In the genomic region with DNA sequence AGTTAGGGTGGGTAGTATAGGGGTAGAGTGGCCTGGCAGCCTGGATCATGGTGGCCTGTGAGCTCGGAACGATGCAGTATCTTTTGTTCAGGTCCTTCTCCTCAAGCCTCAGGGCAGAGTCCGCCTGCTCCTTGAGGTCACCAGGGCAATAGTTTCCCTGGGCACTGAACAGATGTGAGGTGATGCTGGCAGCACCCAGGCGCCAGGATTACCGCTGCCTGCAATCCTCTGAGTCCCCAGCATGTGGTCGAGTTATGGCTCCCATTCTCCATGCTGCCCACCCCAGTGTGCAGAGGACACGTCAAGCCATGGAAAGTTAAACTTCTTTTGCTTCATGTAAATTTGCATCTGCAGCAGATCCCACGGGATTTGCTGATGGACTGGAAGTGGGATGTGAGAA, we compare ENCODE assay signal across 17 cellular contexts. TPM values are rescaled to one million over a fixed set of nuclear protein-coding genes. Genes with fewer than 3 reads are reported as not detected.
DNase-seq lines count a peak whose midpoint lies in the region; ATAC-seq and TF ChIP-seq lines count a peak whose summit lies in the region.
"Had no signal": no experiment of that assay in that cellular context is flagged by ENCODE, and none has a peak within 500 bp of the region (broad histone marks: within the 10 kb centered on the region; RNA-seq: fewer than 3 reads in every experiment).

No MANE protein-coding gene starts in this region.

- no peaks in the 10 kb centered on the region for H3K27me3 ChIP-seq in IMR-90 (ENCODE audit: control insufficient read depth, insufficient read depth, low read length)

- no peak overlapping the region for H3K4ac ChIP-seq in IMR-90 (ENCODE audit: low read depth, low read length)

- BruUV-seq in IMR-90 (replicated peaks; lab: Mats Ljungman, UMichigan), result no TSS peak

- TF ChIP-seq POLR2A in IMR-90 (IDR thresholded peaks at IDR 0.05; ENCODE audit: low read depth, low read length), result no peak

- H3K18ac ChIP-seq in IMR-90 (ENCODE audit: low read depth, low read length), result no peak overlapping the region

- H3K4me2 ChIP-seq in IMR-90 (ENCODE audit: low read depth, low read length), result no peak overlapping the region

- intact Hi-C loops in activated CD4-positive, alpha-beta T cell treated with anti-CD3 and anti-CD28 coated beads, Interleukin-2, amount 10 ng/mL, durations not matched to agents 24 days and 14 days (cut with micrococcal nuclease), result no loop called here
- intact Hi-C loops in IMR-90 (cut with micrococcal nuclease), result no loop called here

- H3K27ac Mint-ChIP-seq in activated CD4-positive, alpha-beta T cell treated with anti-CD3 and anti-CD28 coated beads, Interleukin-2, amount 10 ng/mL, durations not matched to agents 24 days and 14 days, result peak overlapping the region; percentile 6
- no peak overlapping the region for H3K27ac Mint-ChIP-seq in activated CD4-positive, alpha-beta T cell treated with anti-CD3 and anti-CD28 coated beads, Interleukin-2, amount 10 ng/mL, durations not matched to agents 7 days and 5 days
- H3K27ac Mint-ChIP-seq in stimulated activated memory B cell treated with anti-CD40 and anti-IgM and Interleukin-4, amounts not matched to agents 10 μg/mL and 1 μg/mL and 100 μg/mL, for 72 hours, result no peak overlapping the region
- H3K27ac Mint-ChIP-seq: CD4-positive, alpha-beta memory T cell had no signal

- no peaks in the 10 kb centered on the region for H3K9me1 ChIP-seq in IMR-90 (ENCODE audit: insufficient read depth, low read length)

- peak overlapping the region; percentile 4 for H2AFZ ChIP-seq in IMR-90 (replicated peaks; ENCODE audit: low read length, poor library complexity)
- H2AFZ ChIP-seq: GM23248 had no signal

- H2AK9ac ChIP-seq in IMR-90 (replicated peaks; ENCODE audit: low read depth, low read length, poor library complexity), result peak overlapping the region; percentile 3

- no peak overlapping the region for H3K23ac ChIP-seq in IMR-90 (ENCODE audit: low read depth, low read length)

- no peak overlapping the region for H2AK5ac ChIP-seq in IMR-90 (ENCODE audit: low read depth, low read length)

- CTCF ChIA-PET in activated CD4-positive, alpha-beta T cell treated with anti-CD3 and anti-CD28 coated beads, Interleukin-2, amount 10 ng/mL, durations not matched to agents 7 days and 5 days (lab: Charles Lee), result no interaction called here
- CTCF ChIA-PET in IMR-90 (lab: Yijun Ruan, JAX), result no interaction called here

- H4K20me1 ChIP-seq in IMR-90 (ENCODE audit: insufficient read depth, low read length), result no peaks in the 10 kb centered on the region

- H3K79me1 ChIP-seq in IMR-90 (ENCODE audit: low read depth in 1 of 2, low read length in 2 of 2), result 0 out of 4 replicates have a peak, but pooled peaks cover under 1 to 3% of the 10 kb centered on the region in 2 experiments

- POLR2A ChIA-PET in activated CD4-positive, alpha-beta T cell treated with anti-CD3 and anti-CD28 coated beads, Interleukin-2, amount 10 ng/mL, durations not matched to agents 7 days and 5 days (lab: Charles Lee), result no interaction called here
- POLR2A ChIA-PET in IMR-90 (lab: Charles Lee; ENCODE audit: unreplicated experiment), result no interaction called here

- H4K5ac ChIP-seq in IMR-90 (ENCODE audit: low read depth, low read length), result no peak overlapping the region

- peaks cover 42% of the 10 kb centered on the region for H3K36me3 Mint-ChIP-seq in activated CD4-positive, alpha-beta T cell treated with anti-CD3 and anti-CD28 coated beads, Interleukin-2, amount 10 ng/mL, durations not matched to agents 24 days and 14 days (ENCODE audit: low read depth)
- peaks cover 50% of the 10 kb centered on the region for H3K36me3 Mint-ChIP-seq in activated CD4-positive, alpha-beta T cell treated with anti-CD3 and anti-CD28 coated beads, Interleukin-2, amount 10 ng/mL, durations not matched to agents 7 days and 5 days (ENCODE audit: low read depth)
- H3K36me3 Mint-ChIP-seq in stimulated activated memory B cell treated with anti-CD40 and anti-IgM and Interleukin-4, amounts not matched to agents 10 μg/mL and 1 μg/mL and 100 μg/mL, for 72 hours, result no peaks in the 10 kb centered on the region
- H3K36me3 Mint-ChIP-seq: CD4-positive, alpha-beta memory T cell had no signal

- no peak for TF ChIP-seq CTCF in IMR-90 (conservative IDR thresholded peaks at IDR 0.05; ENCODE audit: low read depth, low read length)

- H3K56ac ChIP-seq in IMR-90 (ENCODE audit: extremely low read depth, insufficient read depth, low read length), result no peak overlapping the region

- WGBS in IMR-90 (ENCODE audit: extremely low coverage in 2 of 2, insufficient read length in 1 of 2), 2 experiments, result 98% methylated on average over 6 of the region's 8 CpGs; no CpG with 5 or more reads in 1 of the 2 experiments

- H3K4me1 ChIP-seq in IMR-90 (ENCODE audit: control insufficient read depth, insufficient read depth, low read length), result no peaks in the 10 kb centered on the region

- no peak overlapping the region for H3K27ac ChIP-seq in IMR-90 (ENCODE audit: insufficient read depth, low read length)
- H3K27ac ChIP-seq: GM23248 had no signal

- H3K9me3 Mint-ChIP-seq in activated CD4-positive, alpha-beta T cell treated with anti-CD3 and anti-CD28 coated beads, Interleukin-2, amount 10 ng/mL, durations not matched to agents 24 days and 14 days, result no peaks in the 10 kb centered on the region
- no peaks in the 10 kb centered on the region for H3K9me3 Mint-ChIP-seq in activated CD4-positive, alpha-beta T cell treated with anti-CD3 and anti-CD28 coated beads, Interleukin-2, amount 10 ng/mL, durations not matched to agents 7 days and 5 days
- peaks cover 2% of the 10 kb centered on the region for H3K9me3 Mint-ChIP-seq in stimulated activated memory B cell treated with anti-CD40 and anti-IgM and Interleukin-4, amounts not matched to agents 10 μg/mL and 1 μg/mL and 100 μg/mL, for 72 hours
- H3K9me3 Mint-ChIP-seq: CD4-positive, alpha-beta memory T cell had no signal

- H2BK15ac ChIP-seq in IMR-90 (ENCODE audit: low read depth, low read length), result no peak overlapping the region

- H3K9me3 ChIP-seq in IMR-90 (ENCODE audit: control insufficient read depth, insufficient read depth, low read length), result no peaks in the 10 kb centered on the region

- dilution Hi-C loops in IMR-90 (cut with HindIII; ENCODE audit: low sequenced_read_pairs, unreplicated experiment), result no loop called here

- no peak overlapping the region for H3K9ac ChIP-seq in IMR-90 (ENCODE audit: low read depth, low read length)
- H3K9ac ChIP-seq: GM23248 had no signal

- no peak overlapping the region for H4K8ac ChIP-seq in IMR-90 (ENCODE audit: low read depth in 2 of 2, low read length in 2 of 2)

- no peak overlapping the region for H3K4me3 Mint-ChIP-seq in activated CD4-positive, alpha-beta T cell treated with anti-CD3 and anti-CD28 coated beads, Interleukin-2, amount 10 ng/mL, durations not matched to agents 24 days and 14 days
- H3K4me3 Mint-ChIP-seq in activated CD4-positive, alpha-beta T cell treated with anti-CD3 and anti-CD28 coated beads, Interleukin-2, amount 10 ng/mL, durations not matched to agents 7 days and 5 days, result no peak overlapping the region
- H3K4me3 Mint-ChIP-seq in stimulated activated memory B cell treated with anti-CD40 and anti-IgM and Interleukin-4, amounts not matched to agents 10 μg/mL and 1 μg/mL and 100 μg/mL, for 72 hours, result no peak overlapping the region
- H3K4me3 Mint-ChIP-seq: CD4-positive, alpha-beta memory T cell had no signal

- no peaks in the 10 kb centered on the region for H3K27me3 Mint-ChIP-seq in activated CD4-positive, alpha-beta T cell treated with anti-CD3 and anti-CD28 coated beads, Interleukin-2, amount 10 ng/mL, durations not matched to agents 24 days and 14 days
- no peaks in the 10 kb centered on the region for H3K27me3 Mint-ChIP-seq in activated CD4-positive, alpha-beta T cell treated with anti-CD3 and anti-CD28 coated beads, Interleukin-2, amount 10 ng/mL, durations not matched to agents 7 days and 5 days
- no peaks in the 10 kb centered on the region for H3K27me3 Mint-ChIP-seq in stimulated activated memory B cell treated with anti-CD40 and anti-IgM and Interleukin-4, amounts not matched to agents 10 μg/mL and 1 μg/mL and 100 μg/mL, for 72 hours
- H3K27me3 Mint-ChIP-seq: CD4-positive, alpha-beta memory T cell had no signal

- no peak overlapping the region for H3K4me3 ChIP-seq in IMR-90 (ENCODE audit: insufficient read depth, low read depth, low read length)
- H3K4me3 ChIP-seq: GM12878, GM23248 had no signal

- no peak overlapping the region for H2BK120ac ChIP-seq in IMR-90 (ENCODE audit: low read depth, low read length)

- no peak overlapping the region for H2BK5ac ChIP-seq in IMR-90 (ENCODE audit: low read depth, low read length, poor library complexity, severe bottlenecking)

- no peak for TF ChIP-seq RAD21 in IMR-90 (IDR thresholded peaks at IDR 0.05; ENCODE audit: low read length)

- no peak overlapping the region for H4K91ac ChIP-seq in IMR-90 (ENCODE audit: insufficient read depth, low read depth, low read length)

- in situ Hi-C loops in IMR-90 (cut with MboI; ENCODE audit: low sequenced_read_pairs), result loop anchor here (10.0 to 25.0 kb wide), 2 partner anchors 561 to 974 kb away; partner anchors contain the start of gene VEGFC

- H3K14ac ChIP-seq in IMR-90 (replicated peaks; ENCODE audit: low read depth, low read length), result no peak overlapping the region

- DNase-seq in activated CD4-positive, alpha-beta T cell treated with anti-CD3 and anti-CD28 coated beads, Interleukin-2, amount 10 ng/mL, durations not matched to agents 24 days and 14 days, result no peak
- DNase-seq in activated CD4-positive, alpha-beta T cell treated with anti-CD3 and anti-CD28 coated beads, Interleukin-2, amount 10 ng/mL, durations not matched to agents 7 days and 5 days, result no peak
- DNase-seq in IMR-90 (no peak), KG1 (lab: John Stamatoyannopoulos, UW) (no peak)
- DNase-seq in stimulated activated CD4-positive, alpha-beta T cell treated with anti-CD3 and anti-CD28 coated beads, Interleukin-2, amount 100 ng/mL, for 48 hours, result no peak
- DNase-seq: 8988T; C1 segment of cervical spinal cord; Calu3; CD4-positive, alpha-beta memory T cell; COR-L47; DMS53; DMS79 treated with DMSO at 0.1 percent for 48 hours; GM23248; H7; HCEC 1CT had no signal

- ATAC-seq in IMR-90 (ENCODE audit: low read depth), result no peak
- peak; percentile 8 for ATAC-seq in stimulated activated memory B cell treated with anti-CD40 and anti-IgM and Interleukin-4, amounts not matched to agents 10 μg/mL and 1 μg/mL and 100 μg/mL, for 72 hours
- ATAC-seq: GM12878 had no signal

- peaks cover 2% of the 10 kb centered on the region for H3K4me1 Mint-ChIP-seq in activated CD4-positive, alpha-beta T cell treated with anti-CD3 and anti-CD28 coated beads, Interleukin-2, amount 10 ng/mL, durations not matched to agents 24 days and 14 days
- H3K4me1 Mint-ChIP-seq in activated CD4-positive, alpha-beta T cell treated with anti-CD3 and anti-CD28 coated beads, Interleukin-2, amount 10 ng/mL, durations not matched to agents 7 days and 5 days, result peaks cover 7% of the 10 kb centered on the region
- H3K4me1 Mint-ChIP-seq in stimulated activated memory B cell treated with anti-CD40 and anti-IgM and Interleukin-4, amounts not matched to agents 10 μg/mL and 1 μg/mL and 100 μg/mL, for 72 hours, result no peaks in the 10 kb centered on the region

- no peak overlapping the region for H2BK20ac ChIP-seq in IMR-90 (ENCODE audit: low read depth, low read length)

- H3K36me3 ChIP-seq in IMR-90 (ENCODE audit: control insufficient read depth, insufficient read depth, low read length), result no peaks in the 10 kb centered on the region

RNA-seq across cellular contexts. Expression of gene NEIL3, which starts 38.7 kb away (rescaled TPM):
- total RNA-seq in activated CD4-positive, alpha-beta T cell treated with anti-CD3 and anti-CD28 coated beads, Interleukin-2, amount 10 ng/mL, durations not matched to agents 24 days and 14 days, result 15.5 and 17.0 TPM in 2 replicates
- total RNA-seq in activated CD4-positive, alpha-beta T cell treated with anti-CD3 and anti-CD28 coated beads, Interleukin-2, amount 10 ng/mL, durations not matched to agents 7 days and 5 days, result 10 to 100 TPM; 34.6 to 38.9 TPM
- total RNA-seq in IMR-90 (2012; rRNA removed), result 7.9 and 10.3 TPM in 2 replicates
- polyA plus RNA-seq in IMR-90 (2012; rRNA removed), result 4.4 and 4.5 TPM in 2 replicates
- 0.88 and 1.8 TPM in 2 replicates for polyA plus RNA-seq in IMR-90 (2012; cell fraction: cytosol; rRNA removed)
- polyA plus RNA-seq in IMR-90 (2012; cell fraction: nucleus; rRNA removed; ENCODE audit: low replicate concordance), result 1.1 and 3.3 TPM in 2 replicates
